In the genomic region with DNA sequence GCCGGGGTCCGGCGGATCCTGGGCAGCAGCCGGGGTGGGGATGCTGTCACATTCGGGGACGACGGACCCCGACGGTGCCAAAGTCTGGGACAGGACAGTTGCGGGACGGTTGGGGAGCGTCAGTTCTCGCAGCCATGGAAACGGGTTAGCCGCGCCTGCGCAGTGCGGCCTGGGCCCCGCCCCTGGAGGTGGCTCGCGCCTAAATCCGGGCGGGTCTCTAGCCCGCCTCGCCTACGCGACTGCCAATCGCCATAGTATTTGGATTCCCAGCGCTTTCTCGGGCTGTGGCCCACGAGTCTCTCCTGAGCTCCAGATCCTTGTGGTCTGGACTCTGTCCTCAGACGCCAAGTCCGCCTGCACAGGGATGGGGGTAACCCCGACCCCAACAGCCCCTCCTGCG, we compare ENCODE assay signal across 7 cellular contexts. TPM values are rescaled to one million over a fixed set of nuclear protein-coding genes. Genes with fewer than 3 reads are reported as not detected.
DNase-seq lines count a peak whose midpoint lies in the region; ATAC-seq and TF ChIP-seq lines count a peak whose summit lies in the region.

Gene ZMYND10, minus strand, starts transcription at position 147 of the 400 bp plus-strand sequence. CDS start 153 bp downstream, outside the sequence.

- H4K20me1 ChIP-seq in H9 (ENCODE audit: control insufficient read depth, insufficient read depth, insufficient read length) = no peaks in the 10 kb centered on the region

- H3K27me3 ChIP-seq in H9 (ENCODE audit: insufficient read depth, low read length) (peaks cover 11% of the 10 kb centered on the region; the same call in 1 of the 2 replicates), SJSA1 (replicated peaks) (no peaks in the 10 kb centered on the region), left ventricle myocardium inferior (ENCODE audit: low read depth) (peaks cover 10% of the 10 kb centered on the region)

- H3K27ac Mint-ChIP-seq in H9 = no peak within 1 kb of the TSS
- H3K27ac Mint-ChIP-seq in activated naive CD8-positive, alpha-beta T cell = no peak within 1 kb of the TSS

- ATAC-seq in sciatic nerve (peak; percentile 49), HG03108 (IDR thresholded peaks at IDR 0.05; ENCODE audit: unreplicated experiment) (no peak)

- H2BK120ac ChIP-seq in H9 (ENCODE audit: low read depth, low read length, poor library complexity, severe bottlenecking) = no peak within 1 kb of the TSS

- no peak within 1 kb of the TSS for H3K18ac ChIP-seq in H9 (ENCODE audit: insufficient read length, low read depth, low read length)

- peaks cover 12 to 17% of the 10 kb centered on the region in 2 experiments for H3K4me1 Mint-ChIP-seq in H9
- peaks cover 54% of the 10 kb centered on the region for H3K4me1 Mint-ChIP-seq in activated naive CD8-positive, alpha-beta T cell (ENCODE audit: low read depth)

- no peak within 1 kb of the TSS for H4K5ac ChIP-seq in H9 (ENCODE audit: insufficient read length, low read depth, low read length)

- no peak within 1 kb of the TSS for H2AFZ ChIP-seq in H9 (ENCODE audit: low read length)

- no peak within 1 kb of the TSS for H4K8ac ChIP-seq in H9 (replicated peaks; ENCODE audit: insufficient read length, low read depth, low read length)

- H3K56ac ChIP-seq in H9 (ENCODE audit: insufficient read length, low read depth, low read length) = no peak within 1 kb of the TSS

- no peak within 1 kb of the TSS for H3K4ac ChIP-seq in H9 (ENCODE audit: low read depth, low read length)

- H3K4me1 ChIP-seq in H9 (ENCODE audit: insufficient read depth, low read length) = no peaks in the 10 kb centered on the region
- H3K4me1 ChIP-seq in SJSA1 (replicated peaks) = peaks cover 18% of the 10 kb centered on the region
- H3K4me1 ChIP-seq in left ventricle myocardium inferior = peaks cover 45% of the 10 kb centered on the region

- no peaks in the 10 kb centered on the region for H3K79me2 ChIP-seq in H9 (ENCODE audit: insufficient read depth, low read length)

- H3K27me3 Mint-ChIP-seq in H9 (ENCODE audit: low read depth) = peaks cover 54% of the 10 kb centered on the region
- no peaks in the 10 kb centered on the region for H3K27me3 Mint-ChIP-seq in activated naive CD8-positive, alpha-beta T cell

- no peak within 1 kb of the TSS for H2BK5ac ChIP-seq in H9 (ENCODE audit: insufficient read length, low read length)

- H3K36me3 Mint-ChIP-seq in H9 (ENCODE audit: insufficient read depth in 1 of 3, low read depth in 3 of 3) = peaks cover 6 to 15% (median 7%) of the 10 kb centered on the region in 3 experiments; a peak in 6 of 7 replicates
- no peaks in the 10 kb centered on the region for H3K36me3 Mint-ChIP-seq in activated naive CD8-positive, alpha-beta T cell

- intact Hi-C loops in left ventricle myocardium inferior (cut with micrococcal nuclease) = loop anchor here (5.0 kb wide), 1 partner anchor 197 kb away; no protein-coding TSS in a partner anchor
- intact Hi-C loops in sciatic nerve (cut with DNase I) = loop anchor here (5.0 kb wide), 1 partner anchor 197 kb away; no protein-coding TSS in a partner anchor

- WGBS in H9 (ENCODE audit: extremely low coverage, insufficient read length, low lambda C conversion rate) = no CpG with 5 or more reads among the region's 35 CpGs

- H3K36me3 ChIP-seq in SJSA1 = 0 out of 2 replicates have a peak, but pooled peaks cover 6% of the 10 kb centered on the region
- peaks cover 15% of the 10 kb centered on the region for H3K36me3 ChIP-seq in left ventricle myocardium inferior

- no peak within 1 kb of the TSS for H2BK15ac ChIP-seq in H9 (ENCODE audit: low read depth, low read length)

- H3K4me3 Mint-ChIP-seq in H9 = peak within 1 kb of the TSS; percentile 57 to 70
- peak within 1 kb of the TSS; percentile 62 for H3K4me3 Mint-ChIP-seq in activated naive CD8-positive, alpha-beta T cell

- H2BK12ac ChIP-seq in H9 (ENCODE audit: insufficient read length, low read depth, low read length) = no peak within 1 kb of the TSS

- peak within 1 kb of the TSS; percentile 62 for H3K4me2 ChIP-seq in H9 (ENCODE audit: insufficient read depth, insufficient read length, low read length)

- H3K23me2 ChIP-seq in H9 (ENCODE audit: insufficient read length, low read depth, low read length, poor library complexity, severe bottlenecking) = peaks cover 15% of the 10 kb centered on the region

- no peak within 1 kb of the TSS for H2BK20ac ChIP-seq in H9 (ENCODE audit: low read depth, low read length, poor library complexity, severe bottlenecking)

- peak within 1 kb of the TSS; percentile 26 for H3K4me3 ChIP-seq in SJSA1
- peak within 1 kb of the TSS; percentile 60 for H3K4me3 ChIP-seq in left ventricle myocardium inferior

- no peaks in the 10 kb centered on the region for H3K9me3 Mint-ChIP-seq in H9
- no peaks in the 10 kb centered on the region for H3K9me3 Mint-ChIP-seq in activated naive CD8-positive, alpha-beta T cell (ENCODE audit: low read depth)

- H4K91ac ChIP-seq in H9 (ENCODE audit: insufficient read length, low read depth, low read length) = no peak within 1 kb of the TSS

- H3K9me3 ChIP-seq in H9 (ENCODE audit: control insufficient read depth, low read depth, low read length) = no peaks in the 10 kb centered on the region
- no peaks in the 10 kb centered on the region for H3K9me3 ChIP-seq in SJSA1 (replicated peaks)
- H3K9me3 ChIP-seq in left ventricle myocardium inferior (replicated peaks) = no peaks in the 10 kb centered on the region

- H3K23ac ChIP-seq in H9 (ENCODE audit: insufficient read length, low read depth, low read length) = no peak within 1 kb of the TSS

- H3K79me1 ChIP-seq in H9 (ENCODE audit: insufficient read depth, low read depth, low read length, poor library complexity, severe bottlenecking) = no peaks in the 10 kb centered on the region

- H3K9ac ChIP-seq in H9 (ENCODE audit: extremely low read depth, insufficient read length, low read length) = no peak within 1 kb of the TSS

- TF ChIP-seq CTCF in H9 (conservative IDR thresholded peaks at IDR 0.05) (no peak), left ventricle myocardium inferior (IDR thresholded peaks at IDR 0.05; ENCODE audit: borderline replicate concordance) (no peak)

- H3T11ph ChIP-seq in H9 (ENCODE audit: low read length) = no peak within 1 kb of the TSS

- H3K27ac ChIP-seq in H9 (ENCODE audit: insufficient read length, low read depth, low read length) = no peak within 1 kb of the TSS
- H3K27ac ChIP-seq in SJSA1 = no peak within 1 kb of the TSS
- peak within 1 kb of the TSS; percentile 22 for H3K27ac ChIP-seq in left ventricle myocardium inferior (replicated peaks)

- H3K14ac ChIP-seq in H9 (ENCODE audit: insufficient read depth, low read length) = 0 out of 2 replicates have a peak within 1 kb of the TSS, but pooled peaks have one; percentile 60

- H2AK5ac ChIP-seq in H9 (ENCODE audit: insufficient read length, low read length) = no peak within 1 kb of the TSS

- DNase-seq in H9 (peak; percentile 87), SJSA1 (ENCODE audit: low read depth in 1 of 2, low spot score in 2 of 2) (peak; percentile 34 to 68), left ventricle myocardium inferior (peak; percentile 78), sciatic nerve (ENCODE audit: low spot score) (peak; percentile 85), OCI-M2 (lab: John Stamatoyannopoulos, UW; ENCODE audit: unreplicated experiment) (no peak)

RNA-seq across cellular contexts. Expression of gene ZMYND10, which starts in this region (rescaled TPM):
- total RNA-seq in H9 (2021) (0.61 and 1.4 TPM in 2 replicates), left ventricle myocardium inferior (not detected), sciatic nerve (1.9 TPM)
- total RNA-seq in SJSA1 (2014; rRNA removed; shearing (Covaris generic)) = 0.97 TPM in 1 of 2 replicates, not detected in the other

Comparison
In these comparisons a context has a peak if more than half of its experiments do, and no peak if none do; other contexts are left out.
1. Peak in DNase-seq and H3K4me3 ChIP-seq in SJSA1; RNA of the gene not detected or under 1 TPM.
2. Peak in DNase-seq, H3K4me3 ChIP-seq and H3K27ac ChIP-seq in left ventricle myocardium inferior; RNA of the gene not detected or under 1 TPM.